In the genomic region with DNA sequence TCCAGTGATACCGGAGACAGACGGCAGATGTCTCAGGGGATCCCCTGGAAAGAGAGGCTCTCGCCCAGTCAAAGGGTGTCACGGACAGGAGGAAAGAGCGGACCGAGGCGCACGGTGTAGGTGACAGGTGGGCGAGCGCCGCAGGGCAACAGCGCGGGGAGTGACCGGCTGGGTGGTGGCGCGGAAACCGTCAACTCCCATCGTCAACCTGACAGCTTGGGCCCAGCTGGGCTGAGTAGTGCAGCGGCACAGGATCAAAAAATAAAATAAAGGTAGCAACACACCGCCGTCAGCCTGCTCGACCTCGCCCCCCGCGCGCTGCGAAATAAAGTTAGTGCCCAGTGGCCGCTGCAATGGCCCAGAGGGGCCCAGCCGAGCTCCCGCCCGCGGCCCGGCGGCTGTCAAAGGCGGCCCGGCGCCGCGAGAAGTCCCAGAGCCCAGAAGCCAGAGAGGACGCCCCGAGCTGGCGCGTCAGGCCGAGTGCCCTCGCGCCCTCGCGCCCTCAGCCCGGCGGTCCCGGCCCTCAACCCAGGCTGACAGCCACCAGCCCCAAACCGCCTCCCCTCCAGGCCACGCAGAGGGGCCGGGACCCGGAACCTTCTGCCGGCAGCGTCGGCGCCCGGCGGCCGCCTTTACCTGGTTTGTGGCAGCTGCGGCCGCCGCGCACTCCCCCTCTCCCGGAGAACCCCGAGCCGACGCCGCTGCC, we compare ENCODE assay signal across 1 cellular context.
TF ChIP-seq lines count a peak whose summit lies in the region.

A gene with protein sequence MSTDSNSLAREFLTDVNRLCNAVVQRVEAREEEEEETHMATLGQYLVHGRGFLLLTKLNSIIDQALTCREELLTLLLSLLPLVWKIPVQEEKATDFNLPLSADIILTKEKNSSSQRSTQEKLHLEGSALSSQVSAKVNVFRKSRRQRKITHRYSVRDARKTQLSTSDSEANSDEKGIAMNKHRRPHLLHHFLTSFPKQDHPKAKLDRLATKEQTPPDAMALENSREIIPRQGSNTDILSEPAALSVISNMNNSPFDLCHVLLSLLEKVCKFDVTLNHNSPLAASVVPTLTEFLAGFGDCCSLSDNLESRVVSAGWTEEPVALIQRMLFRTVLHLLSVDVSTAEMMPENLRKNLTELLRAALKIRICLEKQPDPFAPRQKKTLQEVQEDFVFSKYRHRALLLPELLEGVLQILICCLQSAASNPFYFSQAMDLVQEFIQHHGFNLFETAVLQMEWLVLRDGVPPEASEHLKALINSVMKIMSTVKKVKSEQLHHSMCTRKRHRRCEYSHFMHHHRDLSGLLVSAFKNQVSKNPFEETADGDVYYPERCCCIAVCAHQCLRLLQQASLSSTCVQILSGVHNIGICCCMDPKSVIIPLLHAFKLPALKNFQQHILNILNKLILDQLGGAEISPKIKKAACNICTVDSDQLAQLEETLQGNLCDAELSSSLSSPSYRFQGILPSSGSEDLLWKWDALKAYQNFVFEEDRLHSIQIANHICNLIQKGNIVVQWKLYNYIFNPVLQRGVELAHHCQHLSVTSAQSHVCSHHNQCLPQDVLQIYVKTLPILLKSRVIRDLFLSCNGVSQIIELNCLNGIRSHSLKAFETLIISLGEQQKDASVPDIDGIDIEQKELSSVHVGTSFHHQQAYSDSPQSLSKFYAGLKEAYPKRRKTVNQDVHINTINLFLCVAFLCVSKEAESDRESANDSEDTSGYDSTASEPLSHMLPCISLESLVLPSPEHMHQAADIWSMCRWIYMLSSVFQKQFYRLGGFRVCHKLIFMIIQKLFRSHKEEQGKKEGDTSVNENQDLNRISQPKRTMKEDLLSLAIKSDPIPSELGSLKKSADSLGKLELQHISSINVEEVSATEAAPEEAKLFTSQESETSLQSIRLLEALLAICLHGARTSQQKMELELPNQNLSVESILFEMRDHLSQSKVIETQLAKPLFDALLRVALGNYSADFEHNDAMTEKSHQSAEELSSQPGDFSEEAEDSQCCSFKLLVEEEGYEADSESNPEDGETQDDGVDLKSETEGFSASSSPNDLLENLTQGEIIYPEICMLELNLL (N-terminal part only) (minus strand): TSS at position 700 of the 706 bp plus-strand sequence. CDS start 36,489 bp downstream, outside the sequence.

TF ChIP-seq in HepG2, 621 proteins besides CTCF, POLR2A, EP300 and RAD21 (continued from another document and continues in another):
- TF ChIP-seq, protein P1, sequence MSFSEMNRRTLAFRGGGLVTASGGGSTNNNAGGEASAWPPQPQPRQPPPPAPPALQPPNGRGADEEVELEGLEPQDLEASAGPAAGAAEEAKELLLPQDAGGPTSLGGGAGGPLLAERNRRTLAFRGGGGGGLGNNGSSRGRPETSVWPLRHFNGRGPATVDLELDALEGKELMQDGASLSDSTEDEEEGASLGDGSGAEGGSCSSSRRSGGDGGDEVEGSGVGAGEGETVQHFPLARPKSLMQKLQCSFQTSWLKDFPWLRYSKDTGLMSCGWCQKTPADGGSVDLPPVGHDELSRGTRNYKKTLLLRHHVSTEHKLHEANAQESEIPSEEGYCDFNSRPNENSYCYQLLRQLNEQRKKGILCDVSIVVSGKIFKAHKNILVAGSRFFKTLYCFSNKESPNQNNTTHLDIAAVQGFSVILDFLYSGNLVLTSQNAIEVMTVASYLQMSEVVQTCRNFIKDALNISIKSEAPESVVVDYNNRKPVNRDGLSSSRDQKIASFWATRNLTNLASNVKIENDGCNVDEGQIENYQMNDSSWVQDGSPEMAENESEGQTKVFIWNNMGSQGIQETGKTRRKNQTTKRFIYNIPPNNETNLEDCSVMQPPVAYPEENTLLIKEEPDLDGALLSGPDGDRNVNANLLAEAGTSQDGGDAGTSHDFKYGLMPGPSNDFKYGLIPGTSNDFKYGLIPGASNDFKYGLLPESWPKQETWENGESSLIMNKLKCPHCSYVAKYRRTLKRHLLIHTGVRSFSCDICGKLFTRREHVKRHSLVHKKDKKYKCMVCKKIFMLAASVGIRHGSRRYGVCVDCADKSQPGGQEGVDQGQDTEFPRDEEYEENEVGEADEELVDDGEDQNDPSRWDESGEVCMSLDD (CRISPR knock-in tag; IDR thresholded peaks at IDR 0.05; ENCODE audit: borderline replicate concordance) = no peak; the same call in 1 of the 2 replicates
- TF ChIP-seq ZSCAN12 (CRISPR knock-in tag; IDR thresholded peaks at IDR 0.05) = 0 out of 2 replicates have a peak, but pooled peaks have one; percentile 8
- no peak for TF ChIP-seq RELA (CRISPR knock-in tag; IDR thresholded peaks at IDR 0.05)
- no peak for TF ChIP-seq HOXA7 (CRISPR knock-in tag; IDR thresholded peaks at IDR 0.05)
- TF ChIP-seq, protein P2, sequence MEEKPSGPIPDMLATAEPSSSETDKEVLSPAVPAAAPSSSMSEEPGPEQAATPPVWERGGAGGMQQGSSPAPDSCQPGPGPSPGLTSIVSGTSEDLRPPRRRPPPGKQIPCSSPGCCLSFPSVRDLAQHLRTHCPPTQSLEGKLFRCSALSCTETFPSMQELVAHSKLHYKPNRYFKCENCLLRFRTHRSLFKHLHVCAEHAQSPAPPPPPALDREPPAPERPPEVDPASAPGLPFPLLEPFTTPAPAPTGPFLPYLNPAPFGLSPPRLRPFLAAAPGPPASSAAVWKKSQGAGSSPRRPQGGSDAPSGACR (CRISPR knock-in tag; IDR thresholded peaks at IDR 0.05) = peak; percentile 41; the same call in 1 of the 2 replicates
- TF ChIP-seq EED (CRISPR knock-in tag; IDR thresholded peaks at IDR 0.05) = 0 out of 2 replicates have a peak, but pooled peaks have one; percentile 75
- 0 out of 2 replicates have a peak, but pooled peaks have one; percentile 21 for TF ChIP-seq KLF12 (CRISPR knock-in tag; IDR thresholded peaks at IDR 0.05; ENCODE audit: borderline replicate concordance)
- TF ChIP-seq, protein P3, sequence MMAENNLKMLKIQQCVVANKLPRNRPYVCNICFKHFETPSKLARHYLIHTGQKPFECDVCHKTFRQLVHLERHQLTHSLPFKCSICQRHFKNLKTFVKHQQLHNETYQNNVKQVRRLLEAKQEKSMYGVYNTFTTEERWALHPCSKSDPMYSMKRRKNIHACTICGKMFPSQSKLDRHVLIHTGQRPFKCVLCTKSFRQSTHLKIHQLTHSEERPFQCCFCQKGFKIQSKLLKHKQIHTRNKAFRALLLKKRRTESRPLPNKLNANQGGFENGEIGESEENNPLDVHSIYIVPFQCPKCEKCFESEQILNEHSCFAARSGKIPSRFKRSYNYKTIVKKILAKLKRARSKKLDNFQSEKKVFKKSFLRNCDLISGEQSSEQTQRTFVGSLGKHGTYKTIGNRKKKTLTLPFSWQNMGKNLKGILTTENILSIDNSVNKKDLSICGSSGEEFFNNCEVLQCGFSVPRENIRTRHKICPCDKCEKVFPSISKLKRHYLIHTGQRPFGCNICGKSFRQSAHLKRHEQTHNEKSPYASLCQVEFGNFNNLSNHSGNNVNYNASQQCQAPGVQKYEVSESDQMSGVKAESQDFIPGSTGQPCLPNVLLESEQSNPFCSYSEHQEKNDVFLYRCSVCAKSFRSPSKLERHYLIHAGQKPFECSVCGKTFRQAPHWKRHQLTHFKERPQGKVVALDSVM (CRISPR knock-in tag; IDR thresholded peaks at IDR 0.05) = peak; percentile 36; the same call in 1 of the 2 replicates
- TF ChIP-seq TGIF2 (CRISPR knock-in tag; IDR thresholded peaks at IDR 0.05) = peak; percentile 74; the same call in 1 of the 2 replicates
- TF ChIP-seq ZNF546 (CRISPR knock-in tag; conservative IDR thresholded peaks at IDR 0.05) = no peak
- TF ChIP-seq ZNF768 (CRISPR knock-in tag; IDR thresholded peaks at IDR 0.05) = 0 out of 2 replicates have a peak, but pooled peaks have one; percentile 9
- 0 out of 2 replicates have a peak, but pooled peaks have one; percentile 37 for TF ChIP-seq ZBTB7A (CRISPR knock-in tag; IDR thresholded peaks at IDR 0.05)
- TF ChIP-seq, protein P4, sequence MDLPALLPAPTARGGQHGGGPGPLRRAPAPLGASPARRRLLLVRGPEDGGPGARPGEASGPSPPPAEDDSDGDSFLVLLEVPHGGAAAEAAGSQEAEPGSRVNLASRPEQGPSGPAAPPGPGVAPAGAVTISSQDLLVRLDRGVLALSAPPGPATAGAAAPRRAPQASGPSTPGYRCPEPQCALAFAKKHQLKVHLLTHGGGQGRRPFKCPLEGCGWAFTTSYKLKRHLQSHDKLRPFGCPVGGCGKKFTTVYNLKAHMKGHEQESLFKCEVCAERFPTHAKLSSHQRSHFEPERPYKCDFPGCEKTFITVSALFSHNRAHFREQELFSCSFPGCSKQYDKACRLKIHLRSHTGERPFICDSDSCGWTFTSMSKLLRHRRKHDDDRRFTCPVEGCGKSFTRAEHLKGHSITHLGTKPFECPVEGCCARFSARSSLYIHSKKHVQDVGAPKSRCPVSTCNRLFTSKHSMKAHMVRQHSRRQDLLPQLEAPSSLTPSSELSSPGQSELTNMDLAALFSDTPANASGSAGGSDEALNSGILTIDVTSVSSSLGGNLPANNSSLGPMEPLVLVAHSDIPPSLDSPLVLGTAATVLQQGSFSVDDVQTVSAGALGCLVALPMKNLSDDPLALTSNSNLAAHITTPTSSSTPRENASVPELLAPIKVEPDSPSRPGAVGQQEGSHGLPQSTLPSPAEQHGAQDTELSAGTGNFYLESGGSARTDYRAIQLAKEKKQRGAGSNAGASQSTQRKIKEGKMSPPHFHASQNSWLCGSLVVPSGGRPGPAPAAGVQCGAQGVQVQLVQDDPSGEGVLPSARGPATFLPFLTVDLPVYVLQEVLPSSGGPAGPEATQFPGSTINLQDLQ (CRISPR knock-in tag; IDR thresholded peaks at IDR 0.05) = peak; percentile 84
- TF ChIP-seq ZNF619 (CRISPR knock-in tag; IDR thresholded peaks at IDR 0.05) = peak; percentile 72; the same call in 1 of the 2 replicates
- 0 out of 2 replicates have a peak, but pooled peaks have one; percentile 18 for TF ChIP-seq NFKB2 (CRISPR knock-in tag; IDR thresholded peaks at IDR 0.05; ENCODE audit: borderline replicate concordance)
- TF ChIP-seq, protein P5, sequence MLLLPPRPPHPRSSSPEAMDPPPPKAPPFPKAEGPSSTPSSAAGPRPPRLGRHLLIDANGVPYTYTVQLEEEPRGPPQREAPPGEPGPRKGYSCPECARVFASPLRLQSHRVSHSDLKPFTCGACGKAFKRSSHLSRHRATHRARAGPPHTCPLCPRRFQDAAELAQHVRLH (CRISPR knock-in tag; IDR thresholded peaks at IDR 0.05; ENCODE audit: borderline replicate concordance, low read depth) = 0 out of 2 replicates have a peak, but pooled peaks have one; percentile 15
- TF ChIP-seq, protein P6, sequence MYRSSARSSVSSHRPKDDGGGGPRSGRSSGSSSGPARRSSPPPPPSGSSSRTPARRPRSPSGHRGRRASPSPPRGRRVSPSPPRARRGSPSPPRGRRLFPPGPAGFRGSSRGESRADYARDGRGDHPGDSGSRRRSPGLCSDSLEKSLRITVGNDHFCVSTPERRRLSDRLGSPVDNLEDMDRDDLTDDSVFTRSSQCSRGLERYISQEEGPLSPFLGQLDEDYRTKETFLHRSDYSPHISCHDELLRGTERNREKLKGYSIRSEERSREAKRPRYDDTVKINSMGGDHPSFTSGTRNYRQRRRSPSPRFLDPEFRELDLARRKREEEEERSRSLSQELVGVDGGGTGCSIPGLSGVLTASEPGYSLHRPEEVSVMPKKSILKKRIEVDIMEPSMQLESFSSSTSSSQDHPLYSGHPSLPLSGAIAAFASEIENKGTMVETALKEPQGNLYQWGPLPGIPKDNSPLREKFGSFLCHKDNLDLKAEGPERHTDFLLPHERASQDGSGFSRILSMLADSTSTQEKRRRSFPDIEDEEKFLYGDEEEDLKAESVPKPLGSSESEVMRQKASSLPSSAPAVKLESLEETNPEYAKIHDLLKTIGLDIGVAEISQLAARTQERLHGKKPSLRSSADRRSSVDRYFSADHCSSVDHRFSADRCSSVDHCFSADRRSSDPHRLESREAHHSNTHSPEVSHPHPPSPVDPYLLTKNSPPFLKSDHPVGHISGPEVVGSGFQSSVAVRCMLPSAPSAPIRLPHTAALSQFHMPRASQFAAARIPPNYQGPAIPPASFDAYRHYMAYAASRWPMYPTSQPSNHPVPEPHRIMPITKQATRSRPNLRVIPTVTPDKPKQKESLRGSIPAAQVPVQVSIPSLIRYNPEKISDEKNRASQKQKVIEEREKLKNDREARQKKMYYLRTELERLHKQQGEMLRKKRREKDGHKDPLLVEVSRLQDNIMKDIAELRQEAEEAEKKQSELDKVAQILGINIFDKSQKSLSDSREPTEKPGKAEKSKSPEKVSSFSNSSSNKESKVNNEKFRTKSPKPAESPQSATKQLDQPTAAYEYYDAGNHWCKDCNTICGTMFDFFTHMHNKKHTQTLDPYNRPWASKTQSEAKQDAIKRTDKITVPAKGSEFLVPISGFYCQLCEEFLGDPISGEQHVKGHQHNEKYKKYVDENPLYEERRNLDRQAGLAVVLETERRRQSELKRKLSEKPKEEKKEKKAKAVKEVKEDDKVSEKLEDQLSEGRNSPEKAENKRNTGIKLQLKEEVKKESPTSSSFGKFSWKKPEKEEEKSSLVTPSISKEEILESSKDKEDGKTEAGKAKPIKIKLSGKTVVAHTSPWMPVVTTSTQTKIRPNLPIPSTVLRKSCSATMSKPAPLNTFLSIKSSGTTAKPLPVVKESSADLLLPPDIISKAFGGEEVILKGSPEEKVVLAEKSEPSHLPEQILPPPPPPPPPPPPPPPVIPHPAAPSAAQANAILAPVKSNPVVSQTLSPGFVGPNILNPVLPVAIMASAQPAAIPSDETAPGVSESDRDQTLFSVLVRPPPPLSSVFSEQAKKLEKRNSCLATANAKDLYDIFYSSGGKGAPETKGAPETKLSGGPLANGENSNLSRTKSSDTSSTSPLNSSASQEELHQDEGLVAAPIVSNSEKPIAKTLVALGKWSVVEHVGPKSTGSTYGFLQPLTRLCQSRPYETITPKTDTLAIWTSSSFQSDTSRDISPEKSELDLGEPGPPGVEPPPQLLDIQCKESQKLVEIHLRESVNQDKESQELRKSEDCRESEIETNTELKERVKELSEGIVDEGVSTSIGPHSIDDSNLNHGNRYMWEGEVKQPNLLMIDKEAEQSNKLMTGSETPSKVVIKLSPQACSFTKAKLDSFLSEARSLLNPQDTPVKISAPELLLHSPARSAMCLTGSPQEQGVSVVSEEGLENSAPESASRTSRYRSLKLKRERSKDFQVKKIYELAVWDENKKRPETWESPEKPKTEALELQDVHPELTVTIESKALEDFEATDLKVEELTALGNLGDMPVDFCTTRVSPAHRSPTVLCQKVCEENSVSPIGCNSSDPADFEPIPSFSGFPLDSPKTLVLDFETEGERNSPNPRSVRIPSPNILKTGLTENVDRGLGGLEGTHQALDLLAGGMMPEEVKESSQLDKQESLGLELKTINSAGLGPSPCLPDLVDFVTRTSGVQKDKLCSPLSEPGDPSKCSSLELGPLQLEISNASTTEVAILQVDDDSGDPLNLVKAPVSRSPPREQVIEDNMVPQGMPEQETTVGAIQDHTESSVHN (CRISPR knock-in tag; IDR thresholded peaks at IDR 0.05) = no peak
- TF ChIP-seq ZNF670 (CRISPR knock-in tag; IDR thresholded peaks at IDR 0.05; ENCODE audit: borderline replicate concordance) = no peak
- TF ChIP-seq, protein P7, sequence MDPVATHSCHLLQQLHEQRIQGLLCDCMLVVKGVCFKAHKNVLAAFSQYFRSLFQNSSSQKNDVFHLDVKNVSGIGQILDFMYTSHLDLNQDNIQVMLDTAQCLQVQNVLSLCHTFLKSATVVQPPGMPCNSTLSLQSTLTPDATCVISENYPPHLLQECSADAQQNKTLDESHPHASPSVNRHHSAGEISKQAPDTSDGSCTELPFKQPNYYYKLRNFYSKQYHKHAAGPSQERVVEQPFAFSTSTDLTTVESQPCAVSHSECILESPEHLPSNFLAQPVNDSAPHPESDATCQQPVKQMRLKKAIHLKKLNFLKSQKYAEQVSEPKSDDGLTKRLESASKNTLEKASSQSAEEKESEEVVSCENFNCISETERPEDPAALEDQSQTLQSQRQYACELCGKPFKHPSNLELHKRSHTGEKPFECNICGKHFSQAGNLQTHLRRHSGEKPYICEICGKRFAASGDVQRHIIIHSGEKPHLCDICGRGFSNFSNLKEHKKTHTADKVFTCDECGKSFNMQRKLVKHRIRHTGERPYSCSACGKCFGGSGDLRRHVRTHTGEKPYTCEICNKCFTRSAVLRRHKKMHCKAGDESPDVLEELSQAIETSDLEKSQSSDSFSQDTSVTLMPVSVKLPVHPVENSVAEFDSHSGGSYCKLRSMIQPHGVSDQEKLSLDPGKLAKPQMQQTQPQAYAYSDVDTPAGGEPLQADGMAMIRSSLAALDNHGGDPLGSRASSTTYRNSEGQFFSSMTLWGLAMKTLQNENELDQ (CRISPR knock-in tag; IDR thresholded peaks at IDR 0.05; ENCODE audit: borderline replicate concordance) = no peak
- peak; percentile 64; the same call in 1 of the 2 replicates for TF ChIP-seq ZNF83 (CRISPR knock-in tag; IDR thresholded peaks at IDR 0.05; ENCODE audit: borderline replicate concordance)
- peak; percentile 47 for TF ChIP-seq STAG1 (CRISPR knock-in tag; IDR thresholded peaks at IDR 0.05)
